ENCODE assay signal across 1 cellular context in the genomic region with DNA sequence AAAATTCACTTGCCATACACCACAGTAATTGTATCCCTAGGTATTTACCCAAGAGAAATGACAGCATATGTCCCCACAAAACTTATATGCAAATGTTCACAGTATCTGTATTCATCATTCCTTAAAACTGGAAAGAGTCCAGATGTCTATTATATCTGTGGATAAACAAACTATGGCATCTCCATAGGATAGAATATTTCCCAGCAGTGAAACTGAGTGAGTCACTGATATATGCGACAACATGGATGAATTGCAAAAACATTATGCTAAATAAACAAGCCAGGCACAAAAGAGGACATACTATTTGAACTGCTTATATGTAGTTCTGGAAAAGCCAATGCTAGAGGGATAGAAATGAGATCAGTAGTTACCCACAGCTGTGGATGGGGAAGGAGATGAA.
TF ChIP-seq lines count a peak whose summit lies in the region.

No MANE protein-coding gene starts in this region.

TF ChIP-seq in WTC11, 78 proteins besides CTCF, POLR2A, EP300 and RAD21 (continued from another document):
- TF ChIP-seq, protein P1, sequence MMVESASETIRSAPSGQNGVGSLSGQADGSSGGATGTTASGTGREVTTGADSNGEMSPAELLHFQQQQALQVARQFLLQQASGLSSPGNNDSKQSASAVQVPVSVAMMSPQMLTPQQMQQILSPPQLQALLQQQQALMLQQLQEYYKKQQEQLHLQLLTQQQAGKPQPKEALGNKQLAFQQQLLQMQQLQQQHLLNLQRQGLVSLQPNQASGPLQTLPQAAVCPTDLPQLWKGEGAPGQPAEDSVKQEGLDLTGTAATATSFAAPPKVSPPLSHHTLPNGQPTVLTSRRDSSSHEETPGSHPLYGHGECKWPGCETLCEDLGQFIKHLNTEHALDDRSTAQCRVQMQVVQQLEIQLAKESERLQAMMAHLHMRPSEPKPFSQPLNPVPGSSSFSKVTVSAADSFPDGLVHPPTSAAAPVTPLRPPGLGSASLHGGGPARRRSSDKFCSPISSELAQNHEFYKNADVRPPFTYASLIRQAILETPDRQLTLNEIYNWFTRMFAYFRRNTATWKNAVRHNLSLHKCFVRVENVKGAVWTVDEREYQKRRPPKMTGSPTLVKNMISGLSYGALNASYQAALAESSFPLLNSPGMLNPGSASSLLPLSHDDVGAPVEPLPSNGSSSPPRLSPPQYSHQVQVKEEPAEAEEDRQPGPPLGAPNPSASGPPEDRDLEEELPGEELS (CRISPR knock-in tag; IDR thresholded peaks at IDR 0.05): no peak
- TF ChIP-seq, protein P2, sequence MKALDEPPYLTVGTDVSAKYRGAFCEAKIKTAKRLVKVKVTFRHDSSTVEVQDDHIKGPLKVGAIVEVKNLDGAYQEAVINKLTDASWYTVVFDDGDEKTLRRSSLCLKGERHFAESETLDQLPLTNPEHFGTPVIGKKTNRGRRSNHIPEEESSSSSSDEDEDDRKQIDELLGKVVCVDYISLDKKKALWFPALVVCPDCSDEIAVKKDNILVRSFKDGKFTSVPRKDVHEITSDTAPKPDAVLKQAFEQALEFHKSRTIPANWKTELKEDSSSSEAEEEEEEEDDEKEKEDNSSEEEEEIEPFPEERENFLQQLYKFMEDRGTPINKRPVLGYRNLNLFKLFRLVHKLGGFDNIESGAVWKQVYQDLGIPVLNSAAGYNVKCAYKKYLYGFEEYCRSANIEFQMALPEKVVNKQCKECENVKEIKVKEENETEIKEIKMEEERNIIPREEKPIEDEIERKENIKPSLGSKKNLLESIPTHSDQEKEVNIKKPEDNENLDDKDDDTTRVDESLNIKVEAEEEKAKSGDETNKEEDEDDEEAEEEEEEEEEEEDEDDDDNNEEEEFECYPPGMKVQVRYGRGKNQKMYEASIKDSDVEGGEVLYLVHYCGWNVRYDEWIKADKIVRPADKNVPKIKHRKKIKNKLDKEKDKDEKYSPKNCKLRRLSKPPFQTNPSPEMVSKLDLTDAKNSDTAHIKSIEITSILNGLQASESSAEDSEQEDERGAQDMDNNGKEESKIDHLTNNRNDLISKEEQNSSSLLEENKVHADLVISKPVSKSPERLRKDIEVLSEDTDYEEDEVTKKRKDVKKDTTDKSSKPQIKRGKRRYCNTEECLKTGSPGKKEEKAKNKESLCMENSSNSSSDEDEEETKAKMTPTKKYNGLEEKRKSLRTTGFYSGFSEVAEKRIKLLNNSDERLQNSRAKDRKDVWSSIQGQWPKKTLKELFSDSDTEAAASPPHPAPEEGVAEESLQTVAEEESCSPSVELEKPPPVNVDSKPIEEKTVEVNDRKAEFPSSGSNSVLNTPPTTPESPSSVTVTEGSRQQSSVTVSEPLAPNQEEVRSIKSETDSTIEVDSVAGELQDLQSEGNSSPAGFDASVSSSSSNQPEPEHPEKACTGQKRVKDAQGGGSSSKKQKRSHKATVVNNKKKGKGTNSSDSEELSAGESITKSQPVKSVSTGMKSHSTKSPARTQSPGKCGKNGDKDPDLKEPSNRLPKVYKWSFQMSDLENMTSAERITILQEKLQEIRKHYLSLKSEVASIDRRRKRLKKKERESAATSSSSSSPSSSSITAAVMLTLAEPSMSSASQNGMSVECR (CRISPR knock-in tag; IDR thresholded peaks at IDR 0.05; ENCODE audit: borderline replicate concordance): no peak
- TF ChIP-seq, protein P3, sequence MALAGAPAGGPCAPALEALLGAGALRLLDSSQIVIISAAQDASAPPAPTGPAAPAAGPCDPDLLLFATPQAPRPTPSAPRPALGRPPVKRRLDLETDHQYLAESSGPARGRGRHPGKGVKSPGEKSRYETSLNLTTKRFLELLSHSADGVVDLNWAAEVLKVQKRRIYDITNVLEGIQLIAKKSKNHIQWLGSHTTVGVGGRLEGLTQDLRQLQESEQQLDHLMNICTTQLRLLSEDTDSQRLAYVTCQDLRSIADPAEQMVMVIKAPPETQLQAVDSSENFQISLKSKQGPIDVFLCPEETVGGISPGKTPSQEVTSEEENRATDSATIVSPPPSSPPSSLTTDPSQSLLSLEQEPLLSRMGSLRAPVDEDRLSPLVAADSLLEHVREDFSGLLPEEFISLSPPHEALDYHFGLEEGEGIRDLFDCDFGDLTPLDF (CRISPR knock-in tag; IDR thresholded peaks at IDR 0.05): no peak
- TF ChIP-seq RORB (CRISPR knock-in tag; IDR thresholded peaks at IDR 0.05): no peak
- TF ChIP-seq TEAD4 (CRISPR knock-in tag; IDR thresholded peaks at IDR 0.05): no peak
- TF ChIP-seq ZNF671 (CRISPR knock-in tag; IDR thresholded peaks at IDR 0.05): no peak
- TF ChIP-seq ELF4 (CRISPR knock-in tag; IDR thresholded peaks at IDR 0.05; ENCODE audit: low read depth): no peak
